In the genomic region with DNA sequence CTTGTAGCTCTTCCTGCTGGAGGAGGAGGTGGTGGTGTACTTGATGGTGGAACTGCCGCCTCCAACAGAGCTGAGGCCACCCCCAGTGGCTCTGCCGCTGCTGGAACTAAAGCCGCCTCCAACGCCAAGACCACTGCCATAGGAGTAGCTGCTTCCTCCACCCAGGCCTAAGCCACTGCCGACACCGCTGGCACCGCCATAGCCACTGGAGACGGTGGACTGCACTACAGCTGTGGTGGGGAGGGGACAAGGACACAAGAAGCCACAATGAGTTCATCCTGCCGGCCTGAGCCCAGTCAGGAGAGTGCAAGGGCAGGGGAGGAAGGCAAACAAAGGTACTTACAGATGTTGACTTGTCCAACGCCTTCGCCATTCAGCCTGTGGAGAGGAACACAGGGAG, we compare ENCODE assay signal across 6 cellular contexts. TPM values are rescaled to one million over a fixed set of nuclear protein-coding genes. Genes with fewer than 3 reads are reported as not detected.
"Had no signal": no experiment of that assay in that cellular context is flagged by ENCODE, and none has a peak within 500 bp of the region (broad histone marks: within the 10 kb centered on the region; RNA-seq: fewer than 3 reads in every experiment).

No MANE protein-coding gene starts in this region.

RNA-seq across cellular contexts. Expression of a gene that starts 4.8 kb away (rescaled TPM):
- total RNA-seq: HepG2, HT1080, IMR-90, K562 had no signal
- polyA plus RNA-seq: HepG2, IgD-negative memory B cell, IMR-90, K562 had no signal

RNA-seq across cellular contexts. Expression of a gene that starts 13.0 kb away (rescaled TPM):
- total RNA-seq: HepG2, HT1080, IMR-90, K562 had no signal
- polyA plus RNA-seq: HepG2, IgD-negative memory B cell, IMR-90, K562 had no signal

RNA-seq across cellular contexts. Expression of a gene that starts 26.4 kb away (rescaled TPM):
- total RNA-seq: HepG2, HT-29, HT1080, IMR-90, K562 had no signal
- polyA plus RNA-seq: IgD-negative memory B cell, IMR-90, K562 had no signal

RNA-seq across cellular contexts. Expression of a gene that starts 41.1 kb away (rescaled TPM):
- total RNA-seq: HepG2, HT-29, HT1080, IMR-90, K562 had no signal
- polyA plus RNA-seq: HepG2, IgD-negative memory B cell, IMR-90, K562 had no signal

RNA-seq across cellular contexts. Expression of a gene that starts 45.9 kb away (rescaled TPM):
- total RNA-seq: HepG2, HT-29, HT1080, IMR-90, K562 had no signal
- polyA plus RNA-seq: IgD-negative memory B cell, IMR-90 had no signal
